20 cellular contexts compared by ENCODE assay signal in the genomic region with DNA sequence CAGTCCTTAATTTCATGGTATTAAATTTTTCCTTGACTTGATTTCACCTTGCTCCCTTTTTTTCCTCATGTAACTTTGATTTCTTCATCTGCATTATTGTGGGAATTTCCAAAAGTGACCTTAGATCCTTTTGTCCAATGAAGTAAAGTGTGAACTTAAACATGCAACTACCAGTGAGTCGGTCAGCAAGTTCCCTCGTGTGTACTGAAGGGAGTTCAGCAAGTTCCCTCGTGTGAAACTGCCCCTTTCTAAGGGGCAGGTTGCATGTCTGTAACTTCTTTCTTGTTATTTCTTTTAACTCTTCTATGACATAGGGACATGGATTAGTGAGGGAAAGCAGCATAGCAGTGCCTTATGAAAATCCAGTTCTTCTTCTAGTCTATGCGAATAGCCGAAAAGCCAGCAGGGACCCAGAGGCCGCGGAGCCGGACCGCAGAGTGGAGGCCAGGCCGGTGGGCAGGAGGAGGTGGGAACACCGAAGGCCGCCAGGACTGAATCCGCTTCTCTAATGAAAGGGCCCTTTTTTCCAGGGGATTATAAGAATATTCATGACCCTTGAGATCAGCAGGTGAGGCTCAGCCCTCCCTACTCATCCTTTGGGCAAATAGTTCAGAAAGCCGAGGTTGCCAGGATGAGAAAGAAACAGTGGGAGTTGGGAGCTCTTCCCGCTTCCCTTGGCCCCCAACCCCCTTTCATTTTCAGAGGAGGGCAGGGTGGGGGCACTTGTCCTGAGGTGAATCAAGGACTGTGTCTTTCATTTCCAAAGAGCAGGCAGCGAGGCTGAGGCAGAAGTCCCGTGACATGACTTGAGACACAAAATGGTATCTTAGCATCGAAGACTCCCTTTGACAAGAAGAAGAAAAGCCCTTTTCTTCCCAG.
DNase-seq lines count a peak whose midpoint lies in the region; ATAC-seq, FAIRE-seq and TF ChIP-seq lines count a peak whose summit lies in the region.
"Had no signal": no experiment of that assay in that cellular context is flagged by ENCODE, and none has a peak within 500 bp of the region (broad histone marks: within the 10 kb centered on the region; RNA-seq: fewer than 3 reads in every experiment).

No MANE protein-coding gene starts in this region.

- peak overlapping the region in 3 of 4 donors; percentile 10 to 82 (median 53) for H3K27ac ChIP-seq in tibial nerve
- H3K27ac ChIP-seq: 22Rv1, BLaER1, KMS-11 had no signal

- ATAC-seq in GM21526 (IDR thresholded peaks at IDR 0.05; ENCODE audit: low FRiP score, unreplicated experiment) = no peak
- ATAC-seq: HCT116, Right ventricle myocardium inferior had no signal

- no peak for TF ChIP-seq POLR2A in tibial nerve (IDR thresholded peaks at IDR 0.05)
- no peak for TF ChIP-seq POLR2A in GM12892 (IDR thresholded peaks at IDR 0.05; ENCODE audit: low read depth, low read length)

- H3K9me3 ChIP-seq in tibial nerve = peaks cover 0 to 13% (median 2%) of the 10 kb centered on the region in 4 donors

- no peak for TF ChIP-seq CTCF in tibial nerve (IDR thresholded peaks at IDR 0.05)

- WGBS in tibial nerve, 2 donors = 55 to 60% methylated on average over 18 of the region's 18 CpGs

- H3K4me1 ChIP-seq in tibial nerve = peaks cover 0 to 17% (median 4%) of the 10 kb centered on the region in 4 donors
- H3K4me1 ChIP-seq: BLaER1 had no signal

- H3K4me3 ChIP-seq in tibial nerve = no peak overlapping the region
- H3K4me3 ChIP-seq: BLaER1 had no signal

- FAIRE-seq in GM12892 (lab: Jason Lieb, UNC) = no peak

- H3K36me3 ChIP-seq in tibial nerve = no peaks in the 10 kb centered on the region
- H3K36me3 ChIP-seq: BLaER1 had no signal

- peak; percentile 25 for DNase-seq in DMS53 (lab: John Stamatoyannopoulos, UW)
- DNase-seq in DMS53 treated with DMSO at 0.1 percent for 48 hours (lab: John Stamatoyannopoulos, UW; ENCODE audit: unreplicated experiment) = no peak
- DNase-seq in epidermal melanocyte (ENCODE audit: insufficient read length, low spot score) = peak; percentile 50
- DNase-seq in medulla oblongata (ENCODE audit: extremely low spot score) = peak; percentile 30
- DNase-seq in tibial nerve (ENCODE audit: low spot score in 2 of 2) = no peak
- DNase-seq in stimulated activated CD4-positive, alpha-beta T cell treated with anti-CD3 and anti-CD28 coated beads, Interleukin-15, amount 100 ng/mL, for 24 hours = no peak
- DNase-seq in GM12892 (ENCODE audit: insufficient read length) = no peak
- DNase-seq: CD8-positive, alpha-beta memory T cell; NCI-H1092 treated with DMSO at 0.1 percent for 48 hours; NCI-H1694; NCI-H2107; NCI-H345; NCI-H526 treated with DMSO at 0.1 percent for 48 hours; NK-92 treated with Interleukin-12 subunit alpha and Interleukin-12 subunit beta, amount 100 ng/mL, for 24 hours had no signal

- H3K27me3 ChIP-seq in tibial nerve = no peaks in the 10 kb centered on the region
- H3K27me3 ChIP-seq: BLaER1 had no signal

- TF ChIP-seq EP300 in tibial nerve (IDR thresholded peaks at IDR 0.05) = no peak

Comparison
In these comparisons a context has a peak if more than half of its experiments do, and no peak if none do; other contexts are left out.
1. DNase-seq: peak in DMS53 (single experiment), epidermal melanocyte (single experiment) and medulla oblongata (single experiment); none in DMS53 treated with DMSO at 0.1 percent for 48 hours (single experiment), tibial nerve (0 of 2), stimulated activated CD4-positive, alpha-beta T cell treated with anti-CD3 and anti-CD28 coated beads, Interleukin-15, amount 100 ng/mL, for 24 hours (single experiment) and GM12892 (single experiment).